1 cellular context compared by ENCODE assay signal in the genomic region with DNA sequence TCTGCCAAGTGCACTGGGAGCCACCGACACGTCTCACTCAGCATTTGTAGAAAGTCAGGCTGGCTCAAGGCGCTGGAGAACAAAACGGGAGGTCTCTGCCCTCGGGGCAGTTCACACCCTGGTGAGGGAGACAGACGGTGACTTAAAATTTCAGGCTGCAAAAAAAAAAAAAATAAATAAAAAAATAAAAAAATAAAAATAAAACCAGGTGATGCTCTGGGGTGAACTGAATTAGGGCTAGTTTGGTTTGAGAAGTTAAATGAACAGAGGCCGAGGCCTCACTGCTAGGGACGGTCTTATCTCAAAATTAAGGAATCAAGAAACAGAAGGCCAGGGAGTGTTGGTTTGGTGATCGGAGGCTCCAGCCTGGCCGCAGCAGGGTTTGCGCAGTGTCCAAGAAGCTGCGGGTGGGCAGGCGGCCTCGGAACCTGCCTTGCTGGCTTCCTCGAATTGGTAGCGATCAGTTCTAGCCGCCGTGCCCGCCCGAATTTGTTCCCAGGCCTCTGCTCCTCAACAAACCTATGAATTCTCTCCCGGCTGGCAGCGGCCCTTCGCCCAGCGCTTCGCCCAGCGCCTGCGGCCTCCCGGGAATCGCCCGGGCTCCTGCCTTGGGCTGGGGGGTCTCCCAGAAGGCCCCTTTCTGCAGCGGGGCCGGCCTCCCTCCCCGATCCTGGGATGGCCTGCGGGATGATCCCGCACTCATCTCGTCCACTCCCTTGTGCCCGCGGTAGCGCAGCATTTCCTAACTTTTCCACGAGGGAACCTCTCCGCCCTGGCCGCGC.
A peak's percentile ranks its signal among the peaks of the same experiment; 100 is the strongest.
TF ChIP-seq lines count a peak whose summit lies in the region.

No MANE protein-coding gene starts in this region.

TF ChIP-seq in HEK293, 187 proteins besides CTCF, POLR2A, EP300 and RAD21 (continued from another document):
- TF ChIP-seq, protein P1, sequence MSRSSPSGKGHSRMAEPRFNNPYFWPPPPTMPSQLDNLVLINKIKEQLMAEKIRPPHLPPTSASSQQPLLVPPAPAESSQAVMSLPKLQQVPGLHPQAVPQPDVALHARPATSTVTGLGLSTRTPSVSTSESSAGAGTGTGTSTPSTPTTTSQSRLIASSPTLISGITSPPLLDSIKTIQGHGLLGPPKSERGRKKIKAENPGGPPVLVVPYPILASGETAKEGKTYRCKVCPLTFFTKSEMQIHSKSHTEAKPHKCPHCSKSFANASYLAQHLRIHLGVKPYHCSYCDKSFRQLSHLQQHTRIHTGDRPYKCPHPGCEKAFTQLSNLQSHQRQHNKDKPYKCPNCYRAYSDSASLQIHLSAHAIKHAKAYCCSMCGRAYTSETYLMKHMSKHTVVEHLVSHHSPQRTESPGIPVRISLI (tag by site-specific recombination; IDR thresholded peaks at IDR 0.05) = peak; percentile 66; the same call in 1 of the 2 replicates
